Comparison of ENCODE assay signal across 18 cellular contexts in the genomic region with DNA sequence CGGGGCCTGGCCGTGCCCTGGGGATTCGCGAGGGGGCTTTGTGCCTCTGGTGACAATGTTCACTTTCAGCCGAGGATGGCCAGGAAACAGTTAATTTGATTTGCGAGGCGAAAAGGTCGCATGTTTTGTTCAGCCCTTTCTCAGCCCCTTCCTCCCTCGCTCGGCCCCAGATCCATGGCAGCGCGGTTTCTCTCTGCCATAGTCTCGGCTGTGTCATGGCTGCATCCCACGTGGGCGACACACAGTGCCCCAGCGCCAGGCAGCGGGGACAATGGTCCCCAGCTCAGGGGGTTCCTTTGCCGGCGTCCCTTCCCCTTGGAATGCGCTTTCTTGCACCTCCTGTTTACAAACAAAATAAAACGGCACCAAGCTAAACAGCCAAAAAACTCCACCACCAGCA.
"Had no signal": no experiment of that assay in that cellular context is flagged by ENCODE, and none has a peak within 500 bp of the region (broad histone marks: within the 10 kb centered on the region; RNA-seq: fewer than 3 reads in every experiment).

No MANE protein-coding gene starts in this region.

- ATAC-seq: activated CD4-positive, CD25-positive, alpha-beta regulatory T cell treated with anti-CD3 and anti-CD28 coated beads, Interleukin-2, amount 50 U/mL, for 24 hours; effector memory CD8-positive, alpha-beta T cell; gastroesophageal sphincter; naive thymus-derived CD8-positive, alpha-beta T cell had no signal

- H3K4me1 Mint-ChIP-seq: central memory CD8-positive, alpha-beta T cell; immature natural killer cell had no signal

- H3K27ac ChIP-seq: adrenal gland, gastroesophageal sphincter, ovary, tibial nerve had no signal

- H3K27me3 ChIP-seq: ovary had no signal

- DNase-seq: activated CD4-positive, alpha-beta T cell treated with anti-CD3 and anti-CD28 coated beads, Interleukin-2, amount 50 U/mL, for 4 hours; activated naive CD4-positive, alpha-beta T cell treated with anti-CD3 and anti-CD28 coated beads, Interleukin-2, amount 50 U/mL, for 16 hours; activated T-cell treated with anti-CD3 and anti-CD28 coated beads, Interleukin-2, amount 50 U/mL, for 1 hour; adrenal gland; cortex of kidney; effector memory CD8-positive, alpha-beta T cell; hippocampal formation; immature natural killer cell; left colon; mucosa of descending colon; naive thymus-derived CD8-positive, alpha-beta T cell; ovary; T-helper 2 cell had no signal

- H3K4me1 ChIP-seq: adrenal gland, gastroesophageal sphincter had no signal

- H3K4me3 Mint-ChIP-seq: central memory CD8-positive, alpha-beta T cell; effector memory CD8-positive, alpha-beta T cell; immature natural killer cell; naive thymus-derived CD8-positive, alpha-beta T cell had no signal

- H3K4me3 ChIP-seq: adrenal gland, gastroesophageal sphincter, lung, mucosa of descending colon, ovary, tibial nerve had no signal

- H3K36me3 Mint-ChIP-seq: immature natural killer cell had no signal

- H3K27ac Mint-ChIP-seq: effector memory CD8-positive, alpha-beta T cell; immature natural killer cell had no signal

- H3K36me3 ChIP-seq: adrenal gland, gastroesophageal sphincter, ovary, tibial nerve had no signal

- H3K9me3 Mint-ChIP-seq: central memory CD8-positive, alpha-beta T cell had no signal

- H3K9me3 ChIP-seq: adrenal gland, gastroesophageal sphincter, mucosa of descending colon, ovary, tibial nerve had no signal
